In the genomic region with DNA sequence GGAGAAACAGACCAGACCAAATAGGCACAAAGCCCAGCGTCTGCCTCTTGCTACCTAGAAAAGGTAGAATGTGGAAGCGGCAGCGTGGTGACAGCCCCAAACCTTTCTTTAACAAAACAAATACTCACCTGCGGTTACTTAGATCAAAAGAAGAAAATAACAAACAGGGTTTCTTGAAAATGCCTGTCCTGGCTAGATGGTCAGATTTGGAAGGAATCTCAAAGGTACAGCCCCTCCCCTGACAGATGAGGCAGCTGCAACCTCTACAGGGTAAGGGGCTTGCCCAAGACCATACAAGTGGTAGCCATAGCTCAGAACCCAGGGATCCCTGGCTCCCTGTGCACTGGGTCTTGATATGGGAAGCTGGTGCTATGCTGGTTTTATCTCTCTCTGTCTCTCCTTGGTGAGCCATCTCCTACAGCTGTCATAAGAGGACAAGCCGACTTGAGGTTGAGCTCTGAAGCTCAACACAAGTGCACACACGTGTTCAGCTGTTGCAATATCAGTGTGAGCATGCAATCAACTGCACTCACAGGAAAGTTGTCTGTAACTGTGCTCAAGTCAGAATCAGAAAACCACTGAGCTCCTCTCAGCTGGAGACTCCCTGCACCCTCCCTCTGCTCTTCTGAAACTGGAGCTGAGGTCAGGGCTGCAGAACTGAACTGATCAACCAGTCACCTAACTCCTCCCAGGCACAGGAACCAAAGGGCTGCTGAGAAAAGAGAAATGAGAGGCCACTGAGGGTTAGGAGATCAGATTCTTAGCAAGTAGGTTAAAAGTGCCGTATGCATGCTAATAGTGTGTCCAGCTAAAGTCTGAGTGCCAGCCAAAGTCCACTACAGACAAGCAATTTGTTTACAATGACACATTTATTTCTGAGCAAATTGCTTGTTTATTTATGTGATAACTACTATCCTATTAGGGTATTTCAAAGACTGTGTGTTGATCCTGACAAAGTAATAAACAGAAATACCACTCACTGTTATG, we compare ENCODE assay signal across 8 cellular contexts. TPM values are rescaled to one million over a fixed set of nuclear protein-coding genes. Genes with fewer than 3 reads are reported as not detected.
DNase-seq lines count a peak whose midpoint lies in the region; ATAC-seq, FAIRE-seq and TF ChIP-seq lines count a peak whose summit lies in the region.

No MANE protein-coding gene starts in this region.

- ATAC-seq in GM21717 (IDR thresholded peaks at IDR 0.05; ENCODE audit: unreplicated experiment): peak; percentile 89

- no peak for TF ChIP-seq POLR2A in prostate gland (IDR thresholded peaks at IDR 0.05)

- no peaks in the 10 kb centered on the region for H3K36me3 ChIP-seq in KMS-11 (ENCODE audit: insufficient read depth)
- no peaks in the 10 kb centered on the region for H3K36me3 ChIP-seq in neural progenitor cell
- no peaks in the 10 kb centered on the region for H3K36me3 ChIP-seq in prostate gland

- 71% methylated on average over 7 of the region's 7 CpGs for WGBS in prostate gland

- H3K27me3 Mint-ChIP-seq in neural progenitor cell (ENCODE audit: insufficient read depth, low read depth): peaks cover 9% of the 10 kb centered on the region

- H3K27ac ChIP-seq in KMS-11: peak overlapping the region; percentile 89
- no peak overlapping the region for H3K27ac ChIP-seq in neural progenitor cell
- no peak overlapping the region for H3K27ac ChIP-seq in prostate gland

- H3K79me2 ChIP-seq in KMS-11 (ENCODE audit: insufficient read depth, low read depth) (no peaks in the 10 kb centered on the region), neural progenitor cell (ENCODE audit: low read depth) (no peaks in the 10 kb centered on the region)

- H3F3A ChIP-seq in neural progenitor cell (ENCODE audit: low read depth): peaks cover 9% of the 10 kb centered on the region

- H3K9ac ChIP-seq in KMS-11 (peak overlapping the region; percentile 61), neural progenitor cell (no peak overlapping the region)

- H4K20me1 ChIP-seq in KMS-11 (ENCODE audit: insufficient read depth) (no peaks in the 10 kb centered on the region), neural progenitor cell (ENCODE audit: low read depth) (no peaks in the 10 kb centered on the region)

- peak overlapping the region; percentile 61 for H2AFZ ChIP-seq in KMS-11 (ENCODE audit: low read depth)
- peak overlapping the region; percentile 14 for H2AFZ ChIP-seq in neural progenitor cell (replicated peaks)

- H3K4me2 ChIP-seq in KMS-11: peak overlapping the region; percentile 84
- peak overlapping the region; percentile 33 for H3K4me2 ChIP-seq in neural progenitor cell

- no peak overlapping the region for H3K4me3 Mint-ChIP-seq in neural progenitor cell

- intact Hi-C loops in prostate gland (cut with DNase I): no loop called here

- H3K27me3 ChIP-seq in KMS-11 (ENCODE audit: insufficient read depth, low read depth) (no peaks in the 10 kb centered on the region), neural progenitor cell (peaks cover 26% of the 10 kb centered on the region), prostate gland (replicated peaks; ENCODE audit: insufficient read depth) (no peaks in the 10 kb centered on the region)

- peak overlapping the region; percentile 54 for H3K27ac Mint-ChIP-seq in neural progenitor cell

- peaks cover 23% of the 10 kb centered on the region for H3K4me1 Mint-ChIP-seq in neural progenitor cell

- no peak for TF ChIP-seq CTCF in KMS-11 (conservative IDR thresholded peaks at IDR 0.05; ENCODE audit: low read depth, low read length)
- no peak for TF ChIP-seq CTCF in neural progenitor cell (IDR thresholded peaks at IDR 0.05)
- no peak for TF ChIP-seq CTCF in prostate gland (IDR thresholded peaks at IDR 0.05)

- H3K9me3 Mint-ChIP-seq in neural progenitor cell: no peaks in the 10 kb centered on the region

- H3K4me3 ChIP-seq in KMS-11 (IDR thresholded peaks at IDR 0.05; ENCODE audit: insufficient read depth, low read depth, low read length) (no peak overlapping the region), neural progenitor cell (no peak overlapping the region), prostate gland (no peak overlapping the region)

- no peaks in the 10 kb centered on the region for H3K36me3 Mint-ChIP-seq in neural progenitor cell

- H3K9me3 ChIP-seq in neural progenitor cell (ENCODE audit: low read depth) (no peaks in the 10 kb centered on the region), prostate gland (no peaks in the 10 kb centered on the region)

- peak; percentile 74 for DNase-seq in GM18507 (ENCODE audit: extremely low spot score, insufficient read length, low read depth)
- DNase-seq in activated naive CD4-positive, alpha-beta T cell treated with anti-CD3 and anti-CD28 coated beads, Interleukin-2, amount 50 U/mL, for 16 hours: peak; percentile 45
- DNase-seq in neural progenitor cell (ENCODE audit: low spot score): no peak
- DNase-seq in NCI-H1048 (lab: John Stamatoyannopoulos, UW): no peak
- no peak for DNase-seq in NCI-H2227 (lab: John Stamatoyannopoulos, UW; ENCODE audit: unreplicated experiment)
- DNase-seq in prostate gland (ENCODE audit: low spot score): no peak

- peaks cover 72% of the 10 kb centered on the region for H3K4me1 ChIP-seq in KMS-11 (ENCODE audit: low read depth, poor library complexity, severe bottlenecking)
- H3K4me1 ChIP-seq in neural progenitor cell: peaks cover 18% of the 10 kb centered on the region
- H3K4me1 ChIP-seq in prostate gland (replicated peaks): no peaks in the 10 kb centered on the region

- peak; percentile 97 for FAIRE-seq in GM18507 (lab: Jason Lieb, UNC)

RNA-seq across cellular contexts. Expression of gene RNF157, which starts 6.1 kb away (rescaled TPM):
- 18.5 and 21.0 TPM in 2 replicates for total RNA-seq in neural progenitor cell (ENCODE audit: low replicate concordance)
- 10 to 100 TPM in 1 of 2 donors, 1 to 10 TPM in 1; 1.6 to 47.5 TPM for total RNA-seq in prostate gland

RNA-seq across cellular contexts. Expression of gene UBALD2, which starts 18.8 kb away (rescaled TPM):
- total RNA-seq in neural progenitor cell (ENCODE audit: low replicate concordance): 4.2 and 10.7 TPM in 2 replicates
- 10 to 100 TPM; 19.4 to 19.7 TPM for total RNA-seq in prostate gland

Comparison
In these comparisons a context has a peak if more than half of its experiments do, and no peak if none do; other contexts are left out.
1. DNase-seq: peak in GM18507 (single experiment) and activated naive CD4-positive, alpha-beta T cell treated with anti-CD3 and anti-CD28 coated beads, Interleukin-2, amount 50 U/mL, for 16 hours (single experiment); none in neural progenitor cell (single experiment), NCI-H1048 (single experiment), NCI-H2227 (single experiment) and prostate gland (single experiment).